1 cellular context compared by ENCODE assay signal in the genomic region with DNA sequence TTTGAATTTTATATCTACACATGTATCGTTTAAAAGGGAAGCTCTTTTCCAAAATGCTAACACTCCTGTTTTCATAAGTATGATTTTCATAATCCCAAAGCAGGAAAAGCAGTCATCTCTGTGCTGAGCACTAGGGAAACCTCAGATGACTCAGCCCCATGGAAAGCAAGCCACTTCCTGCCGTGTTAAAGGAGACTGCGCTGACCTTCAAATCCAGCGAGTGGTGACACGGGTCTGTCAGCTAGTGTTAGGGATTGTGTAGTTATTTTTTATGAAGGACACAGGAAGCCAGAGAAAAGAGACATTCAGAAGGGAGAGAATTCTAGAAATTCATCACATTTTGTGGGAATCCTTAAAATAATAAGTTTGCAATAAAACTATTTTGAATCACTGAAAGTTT.
TF ChIP-seq lines count a peak whose summit lies in the region.

No MANE protein-coding gene starts in this region.

TF ChIP-seq in WTC11, 78 proteins besides CTCF, POLR2A, EP300 and RAD21 (continued from another document):
- TF ChIP-seq ETV6 (CRISPR knock-in tag; IDR thresholded peaks at IDR 0.05) (no peak), ZNF512 (CRISPR knock-in tag; IDR thresholded peaks at IDR 0.05; ENCODE audit: borderline replicate concordance) (no peak)
- TF ChIP-seq, protein P1, sequence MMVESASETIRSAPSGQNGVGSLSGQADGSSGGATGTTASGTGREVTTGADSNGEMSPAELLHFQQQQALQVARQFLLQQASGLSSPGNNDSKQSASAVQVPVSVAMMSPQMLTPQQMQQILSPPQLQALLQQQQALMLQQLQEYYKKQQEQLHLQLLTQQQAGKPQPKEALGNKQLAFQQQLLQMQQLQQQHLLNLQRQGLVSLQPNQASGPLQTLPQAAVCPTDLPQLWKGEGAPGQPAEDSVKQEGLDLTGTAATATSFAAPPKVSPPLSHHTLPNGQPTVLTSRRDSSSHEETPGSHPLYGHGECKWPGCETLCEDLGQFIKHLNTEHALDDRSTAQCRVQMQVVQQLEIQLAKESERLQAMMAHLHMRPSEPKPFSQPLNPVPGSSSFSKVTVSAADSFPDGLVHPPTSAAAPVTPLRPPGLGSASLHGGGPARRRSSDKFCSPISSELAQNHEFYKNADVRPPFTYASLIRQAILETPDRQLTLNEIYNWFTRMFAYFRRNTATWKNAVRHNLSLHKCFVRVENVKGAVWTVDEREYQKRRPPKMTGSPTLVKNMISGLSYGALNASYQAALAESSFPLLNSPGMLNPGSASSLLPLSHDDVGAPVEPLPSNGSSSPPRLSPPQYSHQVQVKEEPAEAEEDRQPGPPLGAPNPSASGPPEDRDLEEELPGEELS (CRISPR knock-in tag; IDR thresholded peaks at IDR 0.05), result no peak
